ENCODE assay signal across 17 cellular contexts in the genomic region with DNA sequence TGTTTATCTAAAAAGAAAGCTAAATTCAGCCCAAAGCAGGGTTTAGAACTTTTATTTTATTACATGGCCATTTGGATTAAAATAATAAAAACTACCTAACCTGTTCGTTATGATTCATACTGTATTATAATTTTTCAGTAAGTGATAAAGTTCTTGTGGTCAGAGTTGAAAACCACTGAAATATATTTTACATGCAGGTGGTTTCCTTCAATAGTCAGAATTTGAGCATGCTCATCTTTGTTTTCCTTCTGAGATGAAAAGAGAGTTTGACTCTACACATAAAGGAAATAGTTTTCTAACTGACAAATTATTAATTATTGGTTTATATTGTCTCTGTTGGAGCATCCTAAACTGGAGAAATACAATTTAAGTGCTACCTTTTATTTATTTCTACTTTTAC.
DNase-seq lines count a peak whose midpoint lies in the region; ATAC-seq and TF ChIP-seq lines count a peak whose summit lies in the region.
"Had no signal": no experiment of that assay in that cellular context is flagged by ENCODE, and none has a peak within 500 bp of the region (broad histone marks: within the 10 kb centered on the region; RNA-seq: fewer than 3 reads in every experiment).

No MANE protein-coding gene starts in this region.

- H3K27me3 ChIP-seq in Peyer's patch, result no peaks in the 10 kb centered on the region
- H3K27me3 ChIP-seq: neural progenitor cell had no signal

- H3K4me3 ChIP-seq in Peyer's patch, result no peak overlapping the region
- H3K4me3 ChIP-seq: neural progenitor cell had no signal

- TF ChIP-seq POLR2A in Peyer's patch (IDR thresholded peaks at IDR 0.05), result no peak

- no peak overlapping the region for H3K27ac ChIP-seq in Peyer's patch
- H3K27ac ChIP-seq: neural progenitor cell had no signal

- no peaks in the 10 kb centered on the region for H3K9me3 ChIP-seq in Peyer's patch

- ATAC-seq in GM18508 (IDR thresholded peaks at IDR 0.05; ENCODE audit: insufficient read depth, unreplicated experiment) (peak; percentile 85), GM19467 (IDR thresholded peaks at IDR 0.05; ENCODE audit: unreplicated experiment) (peak; percentile 58), HG02840 (IDR thresholded peaks at IDR 0.05; ENCODE audit: low FRiP score, unreplicated experiment) (peak; percentile 68), HG03378 (IDR thresholded peaks at IDR 0.05; ENCODE audit: unreplicated experiment) (peak; percentile 63)
- ATAC-seq: effector memory CD8-positive, alpha-beta T cell; sciatic nerve; stimulated activated naive B cell treated with anti-CD40 and anti-IgM and Interleukin-4, amounts not matched to agents 10 μg/mL and 1 μg/mL and 100 μg/mL, for 72 hours had no signal

- H3K36me3 ChIP-seq in Peyer's patch, result no peaks in the 10 kb centered on the region
- H3K36me3 ChIP-seq: neural progenitor cell had no signal

- TF ChIP-seq CTCF in Peyer's patch (IDR thresholded peaks at IDR 0.05), result no peak

- H3K4me1 ChIP-seq in Peyer's patch, result no peaks in the 10 kb centered on the region
- H3K4me1 ChIP-seq: neural progenitor cell had no signal

- DNase-seq in superior temporal gyrus (ENCODE audit: extremely low spot score) (no peak), Peyer's patch (no peak), NCI-H524 (lab: John Stamatoyannopoulos, UW) (no peak), NCI-H2081 (lab: John Stamatoyannopoulos, UW) (no peak)
- DNase-seq: activated CD8-positive, alpha-beta memory T cell treated with anti-CD3 and anti-CD28 coated beads for 24 hours; effector memory CD8-positive, alpha-beta T cell; foreskin melanocyte; Karpas-422; NCI-H187 treated with DMSO at 0.1 percent for 48 hours; stimulated activated CD4-positive, alpha-beta T cell treated with anti-CD3 and anti-CD28 coated beads, Interleukin-4, amount 100 ng/mL, for 24 hours; stimulated activated naive B cell treated with anti-CD40 and anti-IgM and Interleukin-4, amounts not matched to agents 10 μg/mL and 1 μg/mL and 100 μg/mL, for 72 hours had no signal
